In genomic region chr16:50137268-50137667, GRCh38 we compare ENCODE assay signal across 38 cellular contexts.
"Had no signal": no experiment of that assay in that cellular context is flagged by ENCODE, and none has a peak within 500 bp of the region (broad histone marks: within the 10 kb centered on the region; RNA-seq: fewer than 3 reads in every experiment).

No MANE protein-coding gene starts in this region.

- H3K36me3 Mint-ChIP-seq: activated CD4-positive, alpha-beta memory T cell treated with anti-CD3 and anti-CD28 coated beads for 36 hours; activated naive CD4-positive, alpha-beta T cell treated with anti-CD3 and anti-CD28 coated beads, Interleukin-2, amount 50 U/mL, for 72 hours; activated naive CD8-positive, alpha-beta T cell treated with anti-CD3 and anti-CD28 coated beads for 36 hours had no signal

- H3K4me3 Mint-ChIP-seq: activated B cell treated with CpG ODN at 0.5 μM for 24 hours; activated CD4-positive, alpha-beta memory T cell treated with anti-CD3 and anti-CD28 coated beads for 36 hours; activated CD4-positive, alpha-beta T cell treated with anti-CD3 and anti-CD28 coated beads, Interleukin-2, amount 10 ng/mL, durations not matched to agents 24 days and 14 days; activated CD8-positive, alpha-beta T cell treated with anti-CD3 and anti-CD28 coated beads for 36 hours; activated naive CD4-positive, alpha-beta T cell treated with anti-CD3 and anti-CD28 coated beads for 36 hours; activated naive CD8-positive, alpha-beta T cell treated with anti-CD3 and anti-CD28 coated beads for 36 hours; activated T-cell treated with anti-CD3 and anti-CD28 coated beads, Interleukin-2, amount 50 U/mL, for 4 hours; activated T-cell treated with anti-CD3 and anti-CD28 coated beads, Interleukin-2, amount 50 U/mL, for 72 hours; activated T-helper 1 cell treated with anti-CD3 and anti-CD28 coated beads, Interleukin-12 subunit alpha, Interleukin-12 subunit beta, Interleukin-2, Interleukin-4 antibody, amounts not matched to agents 30 ng/mL and 10 ng/mL and 1 ng/mL, durations not matched to agents 14 hours and 24 hours and 36 hours; activated T-helper 17 cell treated with anti-CD3 and anti-CD28 coated beads, Interleukin-2, amount 50 U/mL, for 72 hours; central memory CD8-positive, alpha-beta T cell; T-helper 2 cell treated with Interferon-gamma antibody and Interleukin-4, amounts not matched to agents 5 μg/mL and 100 μg/mL, for 36 hours had no signal

- H3K9me3 Mint-ChIP-seq: activated B cell treated with CpG ODN at 0.5 μM for 24 hours; activated CD4-positive, alpha-beta memory T cell treated with anti-CD3 and anti-CD28 coated beads for 36 hours; activated CD4-positive, alpha-beta T cell treated with anti-CD3 and anti-CD28 coated beads, Interleukin-2, amount 10 ng/mL, durations not matched to agents 24 days and 14 days; activated CD8-positive, alpha-beta T cell treated with anti-CD3 and anti-CD28 coated beads for 36 hours; activated naive CD4-positive, alpha-beta T cell treated with anti-CD3 and anti-CD28 coated beads for 36 hours; activated naive CD4-positive, alpha-beta T cell treated with anti-CD3 and anti-CD28 coated beads, Interleukin-2, amount 50 U/mL, for 72 hours; activated naive CD8-positive, alpha-beta T cell treated with anti-CD3 and anti-CD28 coated beads for 36 hours; activated T-cell treated with anti-CD3 and anti-CD28 coated beads, Interleukin-2, amount 50 U/mL, for 4 hours; activated T-cell treated with anti-CD3 and anti-CD28 coated beads, Interleukin-2, amount 50 U/mL, for 72 hours; activated T-helper 1 cell treated with anti-CD3 and anti-CD28 coated beads, Interleukin-12 subunit alpha, Interleukin-12 subunit beta, Interleukin-2, Interleukin-4 antibody, amounts not matched to agents 30 ng/mL and 10 ng/mL and 1 ng/mL, durations not matched to agents 14 hours and 24 hours and 36 hours; activated T-helper 17 cell treated with anti-CD3 and anti-CD28 coated beads, Interleukin-2, amount 50 U/mL, for 72 hours; central memory CD8-positive, alpha-beta T cell; T-helper 2 cell treated with Interferon-gamma antibody and Interleukin-4, amounts not matched to agents 5 μg/mL and 100 μg/mL, for 36 hours had no signal

- H3K4me3 ChIP-seq: adrenal gland, body of pancreas, breast epithelium, cardiac muscle cell had no signal

- H3K27me3 ChIP-seq: adrenal gland, body of pancreas, brain microvascular endothelial cell, breast epithelium, cardiac muscle cell had no signal

- ATAC-seq: activated CD8-positive, alpha-beta T cell treated with anti-CD3 and anti-CD28 coated beads for 36 hours; activated naive CD4-positive, alpha-beta T cell treated with anti-CD3 and anti-CD28 coated beads, Interleukin-2, amount 50 U/mL, for 72 hours; activated T-cell treated with anti-CD3 and anti-CD28 coated beads, Interleukin-2, amount 50 U/mL, for 4 hours; activated T-cell treated with anti-CD3 and anti-CD28 coated beads, Interleukin-2, amount 50 U/mL, for 72 hours; activated T-helper 17 cell treated with anti-CD3 and anti-CD28 coated beads, Interleukin-2, amount 50 U/mL, for 72 hours; body of pancreas had no signal

- H3K27ac Mint-ChIP-seq: activated B cell treated with CpG ODN at 0.5 μM for 24 hours; activated CD4-positive, alpha-beta memory T cell treated with anti-CD3 and anti-CD28 coated beads for 36 hours; activated CD4-positive, alpha-beta T cell treated with anti-CD3 and anti-CD28 coated beads, Interleukin-2, amount 10 ng/mL, durations not matched to agents 24 days and 14 days; activated CD8-positive, alpha-beta T cell treated with anti-CD3 and anti-CD28 coated beads for 36 hours; activated naive CD4-positive, alpha-beta T cell treated with anti-CD3 and anti-CD28 coated beads for 36 hours; activated naive CD8-positive, alpha-beta T cell treated with anti-CD3 and anti-CD28 coated beads for 36 hours; activated T-cell treated with anti-CD3 and anti-CD28 coated beads, Interleukin-2, amount 50 U/mL, for 72 hours; activated T-helper 1 cell treated with anti-CD3 and anti-CD28 coated beads, Interleukin-12 subunit alpha, Interleukin-12 subunit beta, Interleukin-2, Interleukin-4 antibody, amounts not matched to agents 30 ng/mL and 10 ng/mL and 1 ng/mL, durations not matched to agents 14 hours and 24 hours and 36 hours; activated T-helper 17 cell treated with anti-CD3 and anti-CD28 coated beads, Interleukin-2, amount 50 U/mL, for 72 hours; T-helper 2 cell treated with Interferon-gamma antibody and Interleukin-4, amounts not matched to agents 5 μg/mL and 100 μg/mL, for 36 hours had no signal

- DNase-seq: activated B cell treated with CpG ODN at 0.5 μM for 24 hours; activated CD4-positive, alpha-beta memory T cell treated with anti-CD3 and anti-CD28 coated beads for 36 hours; activated CD4-positive, alpha-beta T cell treated with anti-CD3 and anti-CD28 coated beads for 4 hours; activated CD4-positive, alpha-beta T cell treated with anti-CD3 and anti-CD28 coated beads, Interleukin-2, amount 10 ng/mL, durations not matched to agents 24 days and 14 days; activated CD4-positive, alpha-beta T cell treated with anti-CD3 and anti-CD28 coated beads, Interleukin-2, amount 50 U/mL, for 1 hour; activated CD4-positive, alpha-beta T cell treated with anti-CD3 and anti-CD28 coated beads, Interleukin-2, amount 50 U/mL, for 4 hours; activated CD4-positive, CD25-positive, alpha-beta regulatory T cell treated with anti-CD3 and anti-CD28 coated beads, Interleukin-2, amount 50 U/mL, for 72 hours; activated CD8-positive, alpha-beta memory T cell treated with anti-CD3 and anti-CD28 coated beads, Interleukin-2, amount 50 U/mL, for 4 hours; activated CD8-positive, alpha-beta T cell treated with anti-CD3 and anti-CD28 coated beads for 36 hours; activated effector memory CD4-positive, alpha-beta T cell treated with anti-CD3 and anti-CD28 coated beads, Interleukin-2, amount 50 U/mL, for 16 hours; activated gamma-delta T cell treated with Interleukin-2 at 50 U/mL for 16 hours; activated naive CD4-positive, alpha-beta T cell; activated naive CD4-positive, alpha-beta T cell treated with anti-CD3 and anti-CD28 coated beads for 36 hours; activated naive CD4-positive, alpha-beta T cell treated with anti-CD3 and anti-CD28 coated beads, Interleukin-2, amount 50 U/mL, for 16 hours; activated naive CD8-positive, alpha-beta T cell treated with anti-CD3 and anti-CD28 coated beads for 36 hours; activated T-cell treated with anti-CD3 and anti-CD28 coated beads for 4 hours; activated T-cell treated with anti-CD3 and anti-CD28 coated beads, Interleukin-2, amount 50 U/mL, for 1 hour; activated T-cell treated with anti-CD3 and anti-CD28 coated beads, Interleukin-2, amount 50 U/mL, for 4 hours; activated T-cell treated with anti-CD3 and anti-CD28 coated beads, Interleukin-2, amount 50 U/mL, for 72 hours; adrenal gland; amniotic stem cell; aorta; body of pancreas; brain microvascular endothelial cell; caudate nucleus; cerebellar nuclear complex; T-helper 2 cell; T-helper 9 cell had no signal

- H3K9me3 ChIP-seq: adrenal gland, body of pancreas, breast epithelium had no signal

- H3K4me1 ChIP-seq: adrenal gland, body of pancreas, breast epithelium had no signal

- FAIRE-seq: astrocyte, TTC549 had no signal

- H3K36me3 ChIP-seq: adrenal gland, brain microvascular endothelial cell, breast epithelium, cardiac muscle cell had no signal

- H3K4me1 Mint-ChIP-seq: activated B cell treated with CpG ODN at 0.5 μM for 24 hours; activated CD4-positive, alpha-beta T cell treated with anti-CD3 and anti-CD28 coated beads, Interleukin-2, amount 10 ng/mL, durations not matched to agents 24 days and 14 days; activated naive CD8-positive, alpha-beta T cell treated with anti-CD3 and anti-CD28 coated beads for 36 hours; activated T-helper 17 cell treated with anti-CD3 and anti-CD28 coated beads, Interleukin-2, amount 50 U/mL, for 72 hours; central memory CD8-positive, alpha-beta T cell had no signal

- H3K27ac ChIP-seq: adrenal gland, body of pancreas, brain microvascular endothelial cell, breast epithelium, cardiac muscle cell, VCaP had no signal

- H3K27me3 Mint-ChIP-seq: activated B cell treated with CpG ODN at 0.5 μM for 24 hours; activated CD4-positive, alpha-beta memory T cell treated with anti-CD3 and anti-CD28 coated beads for 36 hours; activated CD8-positive, alpha-beta T cell treated with anti-CD3 and anti-CD28 coated beads for 36 hours; activated naive CD8-positive, alpha-beta T cell treated with anti-CD3 and anti-CD28 coated beads for 36 hours; activated T-helper 17 cell treated with anti-CD3 and anti-CD28 coated beads, Interleukin-2, amount 50 U/mL, for 72 hours; central memory CD8-positive, alpha-beta T cell had no signal
